Comparison of ENCODE assay signal across 18 cellular contexts in the genomic region with DNA sequence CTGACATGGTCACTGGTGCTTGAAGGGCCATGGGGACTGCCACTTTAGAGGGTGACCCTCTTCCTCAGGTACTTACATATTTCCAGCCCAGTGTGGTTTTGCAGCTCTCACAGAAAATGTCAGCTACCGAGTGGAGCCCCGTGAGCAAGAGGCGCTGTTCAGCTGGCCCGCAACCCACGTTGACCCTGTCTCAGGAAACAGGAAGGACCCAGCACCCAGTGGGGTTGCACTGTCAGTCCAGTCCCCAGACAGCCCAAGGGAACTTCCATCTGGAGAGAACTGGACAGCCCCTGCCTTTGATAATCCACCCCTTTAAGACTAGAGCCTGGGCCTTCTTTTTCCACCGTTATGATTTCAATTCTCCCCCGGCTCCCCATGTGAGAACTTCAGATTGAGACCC. TPM values are rescaled to one million over a fixed set of nuclear protein-coding genes. Genes with fewer than 3 reads are reported as not detected.
DNase-seq lines count a peak whose midpoint lies in the region; ATAC-seq and TF ChIP-seq lines count a peak whose summit lies in the region.
"Had no signal": no experiment of that assay in that cellular context is flagged by ENCODE, and none has a peak within 500 bp of the region (broad histone marks: within the 10 kb centered on the region; RNA-seq: fewer than 3 reads in every experiment).

No MANE protein-coding gene starts in this region.

- H3K27me3 ChIP-seq in vagina: no peaks in the 10 kb centered on the region

- WGBS in mesodermal cell (ENCODE audit: insufficient coverage in 2 of 2), 2 experiments: 68 to 69% methylated on average over 7 of the region's 7 CpGs
- 59 to 61% methylated on average over 7 of the region's 7 CpGs for WGBS in lower leg skin, 2 donors

- H3K4me3 ChIP-seq in mesodermal cell (ENCODE audit: extremely low read depth, insufficient read depth, low read length, poor library complexity, severe bottlenecking): no peak overlapping the region
- no peak overlapping the region for H3K4me3 ChIP-seq in vagina
- no peak overlapping the region for H3K4me3 ChIP-seq in lower leg skin (ENCODE audit: low read depth, poor library complexity, severe bottlenecking)
- H3K4me3 ChIP-seq: right lobe of liver had no signal

- DNase-seq in cardiac septum (ENCODE audit: low spot score) (peak; percentile 43), Right ventricle myocardium superior (no peak), WTC11 (ENCODE audit: low spot score) (no peak), vagina (ENCODE audit: extremely low spot score in 2 of 2) (no peak), HuH-7.5 (ENCODE audit: low spot score) (no peak), lower leg skin (ENCODE audit: low spot score in 2 of 2) (no peak)
- no peak for DNase-seq in activated T-cell treated with anti-CD3 and anti-CD28 coated beads, Interleukin-2, amount 50 U/mL, for 24 hours
- DNase-seq: activated naive CD4-positive, alpha-beta T cell treated with anti-CD3 and anti-CD28 coated beads for 36 hours; GDM1; kidney glomerular epithelial cell; naive thymus-derived CD4-positive, alpha-beta T cell; NCI-H345; right lobe of liver; SK-N-SH; stimulated activated CD4-positive, alpha-beta T cell treated with anti-CD3 and anti-CD28 coated beads, Interleukin-4, amount 100 ng/mL, for 24 hours; stimulated activated naive CD4-positive, alpha-beta T cell treated with Interleukin-2 at 50 U/mL for 16 hours had no signal

- intact Hi-C loops in cardiac septum (cut with DNase I): loop anchor here (5.0 to 10.0 kb wide), 2 partner anchors 151 to 299 kb away; no protein-coding TSS in a partner anchor
- intact Hi-C loops in Right ventricle myocardium superior (cut with DNase I): no loop called here
- intact Hi-C loops in vagina (cut with DNase I): loop anchor here (10.0 kb wide), 2 partner anchors 191 to 321 kb away; a partner anchor contains a TSS
- intact Hi-C loops in lower leg skin (cut with DNase I; ENCODE audit: low total_unique reads): no loop called here

- H3K9me3 Mint-ChIP-seq in WTC11: no peaks in the 10 kb centered on the region
- no peaks in the 10 kb centered on the region for H3K9me3 Mint-ChIP-seq in activated T-cell treated with anti-CD3 and anti-CD28 coated beads, Interleukin-2, amount 50 U/mL, for 24 hours
- H3K9me3 Mint-ChIP-seq: activated naive CD4-positive, alpha-beta T cell treated with anti-CD3 and anti-CD28 coated beads for 36 hours had no signal

- no peak for TF ChIP-seq CTCF in WTC11 (IDR thresholded peaks at IDR 0.05)
- TF ChIP-seq CTCF in vagina (IDR thresholded peaks at IDR 0.05): no peak
- TF ChIP-seq CTCF in lower leg skin (IDR thresholded peaks at IDR 0.05): no peak

- CTCF ChIA-PET in WTC11 (lab: Charles Lee): interaction anchor here (0.9 to 4.0 kb wide), 7 partner anchors 16 to 215 kb away, joined by 3 to 51 read pairs (median 5); a partner anchor contains a TSS

- H3K27ac ChIP-seq in mesodermal cell (ENCODE audit: low read depth, low read length, severe bottlenecking): peak overlapping the region; percentile 13
- peak overlapping the region; percentile 75 for H3K27ac ChIP-seq in vagina
- H3K27ac ChIP-seq: right lobe of liver had no signal

- H3K36me3 Mint-ChIP-seq in WTC11: peaks cover 24% of the 10 kb centered on the region
- no peaks in the 10 kb centered on the region for H3K36me3 Mint-ChIP-seq in activated T-cell treated with anti-CD3 and anti-CD28 coated beads, Interleukin-2, amount 50 U/mL, for 24 hours (ENCODE audit: low read depth)
- H3K36me3 Mint-ChIP-seq: naive thymus-derived CD4-positive, alpha-beta T cell had no signal

- peaks cover 81% of the 10 kb centered on the region for H3K4me1 ChIP-seq in mesodermal cell (ENCODE audit: control insufficient read depth, insufficient read depth, low read length, poor library complexity, severe bottlenecking)
- H3K4me1 ChIP-seq in vagina: peaks cover 64% of the 10 kb centered on the region

- POLR2A ChIA-PET in WTC11 (lab: Charles Lee): interaction anchor here (0.6 to 4.2 kb wide), 13 partner anchors 9 to 146 kb away, joined by 3 to 33 read pairs (median 5); a partner anchor contains a TSS

- H3K27me3 Mint-ChIP-seq in WTC11 (ENCODE audit: low read depth): peaks cover 26% of the 10 kb centered on the region
- H3K27me3 Mint-ChIP-seq in activated T-cell treated with anti-CD3 and anti-CD28 coated beads, Interleukin-2, amount 50 U/mL, for 24 hours: peaks cover 46% of the 10 kb centered on the region

- peak overlapping the region; percentile 93 for H3K27ac Mint-ChIP-seq in WTC11
- H3K27ac Mint-ChIP-seq in activated T-cell treated with anti-CD3 and anti-CD28 coated beads, Interleukin-2, amount 50 U/mL, for 24 hours: no peak overlapping the region
- H3K27ac Mint-ChIP-seq: activated naive CD4-positive, alpha-beta T cell treated with anti-CD3 and anti-CD28 coated beads for 36 hours had no signal

- no peak for ATAC-seq in Right ventricle myocardium superior (ENCODE audit: poor library complexity)
- ATAC-seq in WTC11: no peak
- ATAC-seq: HCT116; naive thymus-derived CD4-positive, alpha-beta T cell had no signal

- H3K4me1 Mint-ChIP-seq in WTC11: peaks cover 95% of the 10 kb centered on the region
- H3K4me1 Mint-ChIP-seq in activated T-cell treated with anti-CD3 and anti-CD28 coated beads, Interleukin-2, amount 50 U/mL, for 24 hours (ENCODE audit: low read depth): peaks cover 41% of the 10 kb centered on the region

- TF ChIP-seq POLR2A in vagina (IDR thresholded peaks at IDR 0.05): no peak
- no peak for TF ChIP-seq POLR2A in lower leg skin (IDR thresholded peaks at IDR 0.05)

- H3K9me3 ChIP-seq in mesodermal cell (ENCODE audit: control insufficient read depth, low read length): no peaks in the 10 kb centered on the region
- no peaks in the 10 kb centered on the region for H3K9me3 ChIP-seq in vagina
- H3K9me3 ChIP-seq: right lobe of liver, SK-N-SH had no signal

- H3K36me3 ChIP-seq in mesodermal cell (ENCODE audit: control insufficient read depth, insufficient read depth, low read length) (peaks cover 34% of the 10 kb centered on the region), vagina (no peaks in the 10 kb centered on the region)
- H3K36me3 ChIP-seq: right lobe of liver had no signal

- peak overlapping the region; percentile 80 for H3K4me3 Mint-ChIP-seq in WTC11
- no peak overlapping the region for H3K4me3 Mint-ChIP-seq in activated T-cell treated with anti-CD3 and anti-CD28 coated beads, Interleukin-2, amount 50 U/mL, for 24 hours
- H3K4me3 Mint-ChIP-seq: activated naive CD4-positive, alpha-beta T cell treated with anti-CD3 and anti-CD28 coated beads for 36 hours had no signal

TF ChIP-seq in WTC11, 78 proteins besides CTCF, POLR2A, EP300 and RAD21:
- no peak for TF ChIP-seq CREM (CRISPR knock-in tag; IDR thresholded peaks at IDR 0.05)
- no peak for TF ChIP-seq MYBL2 (CRISPR knock-in tag; IDR thresholded peaks at IDR 0.05)
- TF ChIP-seq, protein P1, sequence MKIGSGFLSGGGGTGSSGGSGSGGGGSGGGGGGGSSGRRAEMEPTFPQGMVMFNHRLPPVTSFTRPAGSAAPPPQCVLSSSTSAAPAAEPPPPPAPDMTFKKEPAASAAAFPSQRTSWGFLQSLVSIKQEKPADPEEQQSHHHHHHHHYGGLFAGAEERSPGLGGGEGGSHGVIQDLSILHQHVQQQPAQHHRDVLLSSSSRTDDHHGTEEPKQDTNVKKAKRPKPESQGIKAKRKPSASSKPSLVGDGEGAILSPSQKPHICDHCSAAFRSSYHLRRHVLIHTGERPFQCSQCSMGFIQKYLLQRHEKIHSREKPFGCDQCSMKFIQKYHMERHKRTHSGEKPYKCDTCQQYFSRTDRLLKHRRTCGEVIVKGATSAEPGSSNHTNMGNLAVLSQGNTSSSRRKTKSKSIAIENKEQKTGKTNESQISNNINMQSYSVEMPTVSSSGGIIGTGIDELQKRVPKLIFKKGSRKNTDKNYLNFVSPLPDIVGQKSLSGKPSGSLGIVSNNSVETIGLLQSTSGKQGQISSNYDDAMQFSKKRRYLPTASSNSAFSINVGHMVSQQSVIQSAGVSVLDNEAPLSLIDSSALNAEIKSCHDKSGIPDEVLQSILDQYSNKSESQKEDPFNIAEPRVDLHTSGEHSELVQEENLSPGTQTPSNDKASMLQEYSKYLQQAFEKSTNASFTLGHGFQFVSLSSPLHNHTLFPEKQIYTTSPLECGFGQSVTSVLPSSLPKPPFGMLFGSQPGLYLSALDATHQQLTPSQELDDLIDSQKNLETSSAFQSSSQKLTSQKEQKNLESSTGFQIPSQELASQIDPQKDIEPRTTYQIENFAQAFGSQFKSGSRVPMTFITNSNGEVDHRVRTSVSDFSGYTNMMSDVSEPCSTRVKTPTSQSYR (CRISPR knock-in tag; IDR thresholded peaks at IDR 0.05): peak; percentile 49; the same call in 1 of the 2 replicates
- no peak for TF ChIP-seq RELA (CRISPR knock-in tag; IDR thresholded peaks at IDR 0.05; ENCODE audit: borderline replicate concordance)
- 0 out of 2 replicates have a peak, but pooled peaks have one; percentile 4 for TF ChIP-seq NFYB (CRISPR knock-in tag; conservative IDR thresholded peaks at IDR 0.05; ENCODE audit: low read depth)
- TF ChIP-seq FOXK1 (CRISPR knock-in tag; IDR thresholded peaks at IDR 0.05): no peak
- TF ChIP-seq ETV6 (CRISPR knock-in tag; IDR thresholded peaks at IDR 0.05): no peak
- TF ChIP-seq ZBTB21 (CRISPR knock-in tag; IDR thresholded peaks at IDR 0.05; ENCODE audit: borderline replicate concordance): no peak
- no peak for TF ChIP-seq TEAD4 (CRISPR knock-in tag; IDR thresholded peaks at IDR 0.05)

RNA-seq across cellular contexts. Expression of a gene that starts 3.5 kb away (rescaled TPM):
- total RNA-seq in cardiac septum (0.59 TPM), Right ventricle myocardium superior (0.54 TPM), WTC11 (2021) (0.15 to 0.30 TPM in 2 of 3 replicates, not detected in the other), vagina (2.7 TPM), lower leg skin (1 to 10 TPM in 3 of 4 donors, under 1 TPM in 1; 0.91 to 4.3 (median 2.9) TPM)
- polyA plus RNA-seq in mesodermal cell (2013, experiment 1 of 2): 1.2 TPM
- polyA plus RNA-seq in mesodermal cell (2013, experiment 2 of 2): 0.96 TPM

RNA-seq across cellular contexts. Expression of a gene that starts 11.3 kb away (rescaled TPM):
- total RNA-seq in cardiac septum: 5.8 TPM
- total RNA-seq in Right ventricle myocardium superior: 6.3 TPM
- 24.5 to 26.3 TPM (median 24.6 TPM) in 3 replicates for total RNA-seq in WTC11 (2021)
- 15.9 TPM for polyA plus RNA-seq in mesodermal cell (2013, experiment 1 of 2)
- polyA plus RNA-seq in mesodermal cell (2013, experiment 2 of 2): 16.3 TPM
- total RNA-seq in vagina: 10.8 TPM
- 10 to 100 TPM; 14.0 to 29.2 (median 17.6) TPM for total RNA-seq in lower leg skin

RNA-seq across cellular contexts. Expression of a gene that starts 21.7 kb away (rescaled TPM):
- 43.4 TPM for total RNA-seq in cardiac septum
- total RNA-seq in Right ventricle myocardium superior: 43.7 TPM
- 49.3 to 51.6 TPM (median 50.5 TPM) in 3 replicates for total RNA-seq in WTC11 (2021)
- 40.3 TPM for polyA plus RNA-seq in mesodermal cell (2013, experiment 1 of 2)
- 40.4 TPM for polyA plus RNA-seq in mesodermal cell (2013, experiment 2 of 2)
- total RNA-seq in vagina: 46.2 TPM
- 10 to 100 TPM; 72.9 to 99.1 (median 84.5) TPM for total RNA-seq in lower leg skin

RNA-seq across cellular contexts. Expression of a gene that starts 48.7 kb away (rescaled TPM):
- total RNA-seq in cardiac septum (90.0 TPM), Right ventricle myocardium superior (118 TPM), WTC11 (2021) (49.1 to 51.8 TPM (median 50.2 TPM) in 3 replicates), vagina (779 TPM), lower leg skin (100 to 1,000 TPM in 2 of 4 donors, 10 to 100 TPM in 2; 89.4 to 236 (median 103) TPM)
- 222 TPM for polyA plus RNA-seq in mesodermal cell (2013, experiment 1 of 2)
- polyA plus RNA-seq in mesodermal cell (2013, experiment 2 of 2): 198 TPM
- polyA plus RNA-seq: naive thymus-derived CD4-positive, alpha-beta T cell had no signal

Comparison
In these comparisons a context has a peak if more than half of its experiments do, and no peak if none do; other contexts are left out.
1. intact Hi-C loops: an anchor here in cardiac septum (5.0 to 10.0 kb wide) and vagina (10.0 kb wide); none called in Right ventricle myocardium superior and lower leg skin.